ENCODE assay signal across 17 cellular contexts in the genomic region with DNA sequence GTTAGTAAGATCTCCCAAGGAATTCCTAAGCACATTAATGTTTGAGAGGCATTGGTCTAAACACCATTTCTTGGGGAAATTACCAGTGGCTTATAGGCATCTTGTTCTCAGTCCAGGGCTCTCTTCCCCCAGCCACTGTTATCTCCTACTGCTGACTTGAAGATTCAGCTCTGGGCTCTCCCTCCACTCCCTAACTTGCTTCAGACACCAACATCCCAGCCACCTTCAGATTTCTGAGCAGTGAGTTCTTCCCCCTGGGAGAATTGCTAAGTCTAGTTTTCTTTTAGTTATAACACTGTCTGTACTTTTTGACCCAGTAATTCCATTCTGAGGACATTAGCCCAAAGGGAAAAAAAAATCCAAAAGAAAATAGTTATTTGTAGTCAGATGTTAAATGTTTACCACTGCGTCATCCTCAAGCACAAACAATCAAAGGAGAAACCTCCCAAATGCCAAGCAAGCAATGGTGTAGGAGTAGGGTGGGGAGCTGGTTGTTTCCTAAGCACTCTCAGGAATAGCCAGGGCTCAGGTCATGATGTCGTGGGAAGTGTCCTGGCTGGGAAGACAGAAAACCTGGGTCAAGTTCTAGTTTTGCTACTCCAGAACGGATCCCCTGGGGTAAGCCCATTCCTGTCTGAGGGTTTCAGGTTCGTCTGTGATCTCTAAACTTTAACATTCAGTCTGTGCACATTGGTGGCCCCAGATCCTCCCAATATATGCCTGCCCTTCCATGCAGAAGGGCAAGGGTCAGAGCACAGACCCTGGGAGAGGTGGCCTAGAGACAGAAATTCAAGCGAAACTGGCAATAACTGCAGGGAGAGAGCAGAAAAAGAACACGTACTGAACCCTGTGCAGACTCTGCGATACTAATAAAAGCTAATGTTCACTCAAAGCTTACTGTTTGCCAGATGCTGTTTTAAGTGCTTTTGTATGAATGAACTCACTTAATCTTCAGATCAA.
DNase-seq lines count a peak whose midpoint lies in the region; ATAC-seq and TF ChIP-seq lines count a peak whose summit lies in the region.
"Had no signal": no experiment of that assay in that cellular context is flagged by ENCODE, and none has a peak within 500 bp of the region (broad histone marks: within the 10 kb centered on the region; RNA-seq: fewer than 3 reads in every experiment).

No MANE protein-coding gene starts in this region.

- peaks cover 4% of the 10 kb centered on the region for H3K9me3 Mint-ChIP-seq in activated CD4-positive, alpha-beta T cell treated with anti-CD3 and anti-CD28 coated beads, Interleukin-2, amount 10 ng/mL, durations not matched to agents 7 days and 5 days
- H3K9me3 Mint-ChIP-seq: activated naive CD4-positive, alpha-beta T cell treated with anti-CD3 and anti-CD28 coated beads, Interleukin-2, amount 50 U/mL, for 72 hours; CD4-positive, alpha-beta memory T cell; memory B cell; natural killer cell treated with Interleukin-12 subunit alpha and Interleukin-12 subunit beta and Interleukin-15 and Interleukin-18, amount 100 ng/mL, for 72 hours; stimulated activated naive CD8-positive, alpha-beta T cell treated with anti-CD3 and anti-CD28 coated beads, Interleukin-15, Interleukin-2, amounts not matched to agents 100 ng/mL and 50 ng/mL, for 24 hours; T-cell had no signal

- H3K4me1 Mint-ChIP-seq in activated CD4-positive, alpha-beta T cell treated with anti-CD3 and anti-CD28 coated beads, Interleukin-2, amount 10 ng/mL, durations not matched to agents 7 days and 5 days = no peaks in the 10 kb centered on the region
- H3K4me1 Mint-ChIP-seq: CD4-positive, alpha-beta memory T cell; memory B cell; T-cell had no signal

- no peak overlapping the region for H3K27ac Mint-ChIP-seq in activated CD4-positive, alpha-beta T cell treated with anti-CD3 and anti-CD28 coated beads, Interleukin-2, amount 10 ng/mL, durations not matched to agents 7 days and 5 days
- H3K27ac Mint-ChIP-seq: activated naive CD4-positive, alpha-beta T cell treated with anti-CD3 and anti-CD28 coated beads, Interleukin-2, amount 50 U/mL, for 72 hours; memory B cell; natural killer cell treated with Interleukin-12 subunit alpha and Interleukin-12 subunit beta and Interleukin-15 and Interleukin-18, amount 100 ng/mL, for 72 hours; stimulated activated naive CD8-positive, alpha-beta T cell treated with anti-CD3 and anti-CD28 coated beads, Interleukin-15, Interleukin-2, amounts not matched to agents 100 ng/mL and 50 ng/mL, for 24 hours; T-cell had no signal

- DNase-seq in NCI-H1694 treated with DMSO at 0.1 percent for 48 hours (lab: John Stamatoyannopoulos, UW) (peak; percentile 49), ascending aorta (ENCODE audit: low spot score in 2 of 2) (no peak), left ventricle myocardium inferior (peak; percentile 15), gastrocnemius medialis (peak in 1 of 2 donors; percentile 38), GM13976 (ENCODE audit: low spot score) (no peak)
- no peak for DNase-seq in activated CD4-positive, alpha-beta T cell treated with anti-CD3 and anti-CD28 coated beads, Interleukin-2, amount 10 ng/mL, durations not matched to agents 7 days and 5 days
- DNase-seq in stimulated activated CD4-positive, alpha-beta T cell treated with anti-CD3 and anti-CD28 coated beads, Interleukin-1b, Interleukin-23, amount 100 ng/mL, for 48 hours = no peak
- DNase-seq: activated CD4-positive, alpha-beta T cell treated with anti-CD3 and anti-CD28 coated beads, Interleukin-2, amount 50 U/mL, for 48 hours; CD4-positive, alpha-beta memory T cell; DMS79; SHP77; T-cell had no signal

- no peak for TF ChIP-seq POLR2A in gastrocnemius medialis (IDR thresholded peaks at IDR 0.05)

- ATAC-seq in gastrocnemius medialis (peak in 1 of 2 donors; percentile 12), HG02759 (IDR thresholded peaks at IDR 0.05; ENCODE audit: unreplicated experiment) (no peak)
- ATAC-seq: activated naive CD4-positive, alpha-beta T cell treated with anti-CD3 and anti-CD28 coated beads, Interleukin-2, amount 50 U/mL, for 72 hours; natural killer cell treated with Interleukin-12 subunit alpha and Interleukin-12 subunit beta and Interleukin-15 and Interleukin-18, amount 100 ng/mL, for 72 hours; T-cell had no signal

- H3K27me3 ChIP-seq in ascending aorta = no peaks in the 10 kb centered on the region
- H3K27me3 ChIP-seq in left ventricle myocardium inferior (ENCODE audit: low read depth) = no peaks in the 10 kb centered on the region
- no peaks in the 10 kb centered on the region for H3K27me3 ChIP-seq in gastrocnemius medialis

- TF ChIP-seq CTCF in ascending aorta (IDR thresholded peaks at IDR 0.05) (no peak), left ventricle myocardium inferior (IDR thresholded peaks at IDR 0.05; ENCODE audit: borderline replicate concordance) (no peak), gastrocnemius medialis (IDR thresholded peaks at IDR 0.05 in 4 of 5, conservative IDR thresholded peaks at IDR 0.05 in 1 of 5) (no peak), GM13976 (IDR thresholded peaks at IDR 0.05; ENCODE audit: borderline replicate concordance, control extremely low read depth, extremely low read depth, insufficient read depth, missing control alignments) (no peak)

- H3K4me3 ChIP-seq in ascending aorta (no peak overlapping the region), left ventricle myocardium inferior (no peak overlapping the region), gastrocnemius medialis (no peak overlapping the region)

- peaks cover 0 to 9% of the 10 kb centered on the region in 2 donors for H3K4me1 ChIP-seq in ascending aorta
- H3K4me1 ChIP-seq in left ventricle myocardium inferior = peaks cover 15% of the 10 kb centered on the region
- H3K4me1 ChIP-seq in gastrocnemius medialis = peaks cover 11 to 17% of the 10 kb centered on the region in 2 donors

- H3K9me3 ChIP-seq in ascending aorta = no peaks in the 10 kb centered on the region
- H3K9me3 ChIP-seq in left ventricle myocardium inferior (replicated peaks) = peaks cover 7% of the 10 kb centered on the region
- no peaks in the 10 kb centered on the region for H3K9me3 ChIP-seq in gastrocnemius medialis

- intact Hi-C loops in ascending aorta (cut with DNase I) (no loop called here), left ventricle myocardium inferior (cut with micrococcal nuclease) (no loop called here), gastrocnemius medialis (cut with DNase I; ENCODE audit: low total_unique reads) (loop anchor here (5.0 to 10.0 kb wide), 2 partner anchors 189 to 324 kb away; partner anchors contain the start of genes FGGY and JUN)

- peaks cover 2% of the 10 kb centered on the region for H3K36me3 Mint-ChIP-seq in activated CD4-positive, alpha-beta T cell treated with anti-CD3 and anti-CD28 coated beads, Interleukin-2, amount 10 ng/mL, durations not matched to agents 7 days and 5 days (ENCODE audit: low read depth)
- H3K36me3 Mint-ChIP-seq: CD4-positive, alpha-beta memory T cell; memory B cell; natural killer cell treated with Interleukin-12 subunit alpha and Interleukin-12 subunit beta and Interleukin-15 and Interleukin-18, amount 100 ng/mL, for 72 hours; T-cell had no signal

- H3K4me3 Mint-ChIP-seq in activated CD4-positive, alpha-beta T cell treated with anti-CD3 and anti-CD28 coated beads, Interleukin-2, amount 10 ng/mL, durations not matched to agents 7 days and 5 days = no peak overlapping the region
- H3K4me3 Mint-ChIP-seq: CD4-positive, alpha-beta memory T cell; memory B cell; natural killer cell treated with Interleukin-12 subunit alpha and Interleukin-12 subunit beta and Interleukin-15 and Interleukin-18, amount 100 ng/mL, for 72 hours; stimulated activated naive CD8-positive, alpha-beta T cell treated with anti-CD3 and anti-CD28 coated beads, Interleukin-15, Interleukin-2, amounts not matched to agents 100 ng/mL and 50 ng/mL, for 24 hours; T-cell had no signal

- no peaks in the 10 kb centered on the region for H3K27me3 Mint-ChIP-seq in activated CD4-positive, alpha-beta T cell treated with anti-CD3 and anti-CD28 coated beads, Interleukin-2, amount 10 ng/mL, durations not matched to agents 7 days and 5 days
- H3K27me3 Mint-ChIP-seq: CD4-positive, alpha-beta memory T cell; memory B cell; natural killer cell treated with Interleukin-12 subunit alpha and Interleukin-12 subunit beta and Interleukin-15 and Interleukin-18, amount 100 ng/mL, for 72 hours; stimulated activated naive CD8-positive, alpha-beta T cell treated with anti-CD3 and anti-CD28 coated beads, Interleukin-15, Interleukin-2, amounts not matched to agents 100 ng/mL and 50 ng/mL, for 24 hours; T-cell had no signal

- H3K36me3 ChIP-seq in ascending aorta (no peaks in the 10 kb centered on the region), left ventricle myocardium inferior (no peaks in the 10 kb centered on the region), gastrocnemius medialis (no peaks in the 10 kb centered on the region)

- in situ Hi-C loops in gastrocnemius medialis (cut with MboI; ENCODE audit: low sequenced_read_pairs in 4 of 4) (no loop called here), GM13976 (cut with MboI; ENCODE audit: low sequenced_read_pairs, unreplicated experiment) (no loop called here)

- POLR2A ChIA-PET in activated CD4-positive, alpha-beta T cell treated with anti-CD3 and anti-CD28 coated beads, Interleukin-2, amount 10 ng/mL, durations not matched to agents 7 days and 5 days (lab: Charles Lee) = no interaction called here

- H3K27ac ChIP-seq in ascending aorta (peak overlapping the region; percentile 9 to 46), left ventricle myocardium inferior (replicated peaks) (peak overlapping the region; percentile 77), gastrocnemius medialis (peak overlapping the region; percentile 0 to 78 (median 46))

- CTCF ChIA-PET in activated CD4-positive, alpha-beta T cell treated with anti-CD3 and anti-CD28 coated beads, Interleukin-2, amount 10 ng/mL, durations not matched to agents 7 days and 5 days (lab: Charles Lee) = interaction anchor here (0.9 to 2.6 kb wide), 2 partner anchors 10 to 21 kb away, joined by 3 to 9 read pairs; no protein-coding TSS in a partner anchor

Comparison
In these comparisons a context has a peak if more than half of its experiments do, and no peak if none do; other contexts are left out.
1. DNase-seq: peak in NCI-H1694 treated with DMSO at 0.1 percent for 48 hours (single experiment) and left ventricle myocardium inferior (single experiment); none in ascending aorta (0 of 2), activated CD4-positive, alpha-beta T cell treated with anti-CD3 and anti-CD28 coated beads, Interleukin-2, amount 10 ng/mL, durations not matched to agents 7 days and 5 days (single experiment), stimulated activated CD4-positive, alpha-beta T cell treated with anti-CD3 and anti-CD28 coated beads, Interleukin-1b, Interleukin-23, amount 100 ng/mL, for 48 hours (single experiment) and GM13976 (single experiment).
2. Peak in every context shown above with its lines, with median percentiles within 50 percentile points of each other: H3K27ac ChIP-seq.